1 cellular context compared by ENCODE assay signal in the genomic region with DNA sequence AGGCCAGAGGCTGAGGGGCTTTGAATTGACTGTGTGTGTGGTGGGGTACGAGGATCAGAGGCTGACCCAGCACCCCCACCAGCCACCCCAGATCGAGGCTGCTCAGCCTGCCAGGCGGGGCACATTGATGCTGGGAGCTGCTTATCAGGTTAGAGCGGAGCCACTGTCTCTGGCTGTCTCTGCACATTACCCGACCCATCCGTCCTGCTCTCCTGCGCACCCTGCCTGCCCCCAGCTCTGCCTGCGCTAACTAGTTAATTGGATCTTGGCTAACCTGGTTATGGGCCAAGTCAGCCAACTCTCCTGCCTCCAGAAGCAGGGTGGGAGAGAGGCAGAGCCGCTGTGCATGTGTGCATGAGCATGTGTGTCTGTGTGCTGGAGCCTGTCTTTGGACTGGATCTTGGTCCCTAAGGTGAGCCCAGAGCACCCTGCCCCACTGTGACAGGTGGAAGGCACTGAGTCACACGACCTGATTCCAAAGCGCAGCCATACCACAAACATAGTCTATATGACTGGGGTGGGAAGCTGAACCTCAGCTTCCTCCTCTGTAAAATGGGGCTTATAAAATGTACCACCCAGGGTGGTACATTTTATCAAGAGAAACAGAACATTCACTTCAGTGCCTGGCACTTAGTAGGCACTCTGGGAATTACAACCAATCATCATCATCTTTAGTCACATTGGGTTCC.
TF ChIP-seq lines count a peak whose summit lies in the region.

No MANE protein-coding gene starts in this region.

TF ChIP-seq in SK-N-SH treated with all-trans-retinoic acid at 6 μM for 48 hours, 23 proteins besides CTCF, POLR2A, EP300 and RAD21 (continued from another document):
- TF ChIP-seq TCF4 (CRISPR knock-in tag; IDR thresholded peaks at IDR 0.05; ENCODE audit: borderline replicate concordance) (peak; percentile 42; the same call in 1 of the 2 replicates), ZFP30 (CRISPR knock-in tag; IDR thresholded peaks at IDR 0.05) (no peak), GLIS3 (CRISPR knock-in tag; IDR thresholded peaks at IDR 0.05) (no peak), ZFP3 (CRISPR knock-in tag; IDR thresholded peaks at IDR 0.05) (no peak)
- TF ChIP-seq, protein P1, sequence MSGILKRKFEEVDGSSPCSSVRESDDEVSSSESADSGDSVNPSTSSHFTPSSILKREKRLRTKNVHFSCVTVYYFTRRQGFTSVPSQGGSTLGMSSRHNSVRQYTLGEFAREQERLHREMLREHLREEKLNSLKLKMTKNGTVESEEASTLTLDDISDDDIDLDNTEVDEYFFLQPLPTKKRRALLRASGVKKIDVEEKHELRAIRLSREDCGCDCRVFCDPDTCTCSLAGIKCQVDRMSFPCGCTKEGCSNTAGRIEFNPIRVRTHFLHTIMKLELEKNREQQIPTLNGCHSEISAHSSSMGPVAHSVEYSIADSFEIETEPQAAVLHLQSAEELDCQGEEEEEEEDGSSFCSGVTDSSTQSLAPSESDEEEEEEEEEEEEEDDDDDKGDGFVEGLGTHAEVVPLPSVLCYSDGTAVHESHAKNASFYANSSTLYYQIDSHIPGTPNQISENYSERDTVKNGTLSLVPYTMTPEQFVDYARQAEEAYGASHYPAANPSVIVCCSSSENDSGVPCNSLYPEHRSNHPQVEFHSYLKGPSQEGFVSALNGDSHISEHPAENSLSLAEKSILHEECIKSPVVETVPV (CRISPR knock-in tag; IDR thresholded peaks at IDR 0.05): no peak
